In genomic region chr22:43291381-43291780, GRCh38 we compare ENCODE assay signal across 19 cellular contexts. TPM values are rescaled to one million over a fixed set of nuclear protein-coding genes. Genes with fewer than 3 reads are reported as not detected.
DNase-seq lines count a peak whose midpoint lies in the region; ATAC-seq and TF ChIP-seq lines count a peak whose summit lies in the region.
"Had no signal": no experiment of that assay in that cellular context is flagged by ENCODE, and none has a peak within 500 bp of the region (broad histone marks: within the 10 kb centered on the region; RNA-seq: fewer than 3 reads in every experiment).

No MANE protein-coding gene starts in this region.

- H3K27me3 Mint-ChIP-seq in stimulated activated naive CD8-positive, alpha-beta T cell treated with anti-CD3 and anti-CD28 coated beads, Interleukin-15, amount 100 ng/mL, for 72 hours: peaks cover 20% of the 10 kb centered on the region
- H3K27me3 Mint-ChIP-seq in nephron (ENCODE audit: low read depth): peaks cover 25% of the 10 kb centered on the region
- H3K27me3 Mint-ChIP-seq: CD4-positive, CD25-positive, alpha-beta regulatory T cell had no signal

- peaks cover 38 to 83% (median 77%) of the 10 kb centered on the region in 4 donors for H3K4me1 ChIP-seq in esophagus muscularis mucosa

- no peaks in the 10 kb centered on the region for H3K27me3 ChIP-seq in esophagus muscularis mucosa
- H3K27me3 ChIP-seq: BLaER1 had no signal

- H3K36me3 ChIP-seq in esophagus muscularis mucosa: peaks cover 0 to 3% (median 0%) of the 10 kb centered on the region in 4 donors
- H3K36me3 ChIP-seq: BLaER1, HAP-1 had no signal

- peak; percentile 26 for ATAC-seq in stimulated activated naive CD8-positive, alpha-beta T cell treated with anti-CD3 and anti-CD28 coated beads, Interleukin-15, amount 100 ng/mL, for 72 hours
- no peak for ATAC-seq in stimulated activated naive CD8-positive, alpha-beta T cell treated with anti-CD3 and anti-CD28 coated beads, Interleukin-15, Interleukin-2, amounts not matched to agents 100 U/mL and 50 U/mL, for 24 hours
- ATAC-seq: CD8-positive, alpha-beta T cell had no signal

- H3K27ac ChIP-seq in esophagus muscularis mucosa (replicated peaks in 1 of 4): peak overlapping the region; percentile 66 to 89 (median 82)
- H3K27ac ChIP-seq: 22Rv1, BLaER1, C4-2B had no signal

- TF ChIP-seq POLR2A in esophagus muscularis mucosa (IDR thresholded peaks at IDR 0.05; ENCODE audit: low read depth): no peak

- no peaks in the 10 kb centered on the region for H3K9me3 ChIP-seq in esophagus muscularis mucosa
- H3K9me3 ChIP-seq: BLaER1, Caco-2, HAP-1 had no signal

- no peak overlapping the region for H3K4me3 ChIP-seq in esophagus muscularis mucosa
- H3K4me3 ChIP-seq: BLaER1, HAP-1 had no signal

- no peak for TF ChIP-seq CTCF in esophagus muscularis mucosa (IDR thresholded peaks at IDR 0.05)
- no peak for TF ChIP-seq CTCF in nephron (IDR thresholded peaks at IDR 0.05; ENCODE audit: unreplicated experiment in 3 of 3)

- intact Hi-C loops in esophagus muscularis mucosa (cut with DNase I) (loop anchor here (5.0 kb wide), 1 partner anchor 51 kb away; the partner anchor contains the start of gene SCUBE1), posterior vena cava (cut with DNase I) (no loop called here)

- no peaks in the 10 kb centered on the region for H3K9me3 Mint-ChIP-seq in stimulated activated naive CD8-positive, alpha-beta T cell treated with anti-CD3 and anti-CD28 coated beads, Interleukin-15, amount 100 ng/mL, for 72 hours
- no peaks in the 10 kb centered on the region for H3K9me3 Mint-ChIP-seq in nephron
- H3K9me3 Mint-ChIP-seq: CD8-positive, alpha-beta T cell had no signal

- DNase-seq in stimulated activated naive CD8-positive, alpha-beta T cell treated with anti-CD3 and anti-CD28 coated beads, Interleukin-15, amount 100 ng/mL, for 72 hours: no peak
- no peak for DNase-seq in stimulated activated naive CD8-positive, alpha-beta T cell treated with anti-CD3 and anti-CD28 coated beads, Interleukin-15, Interleukin-2, amounts not matched to agents 100 U/mL and 50 U/mL, for 24 hours
- no peak for DNase-seq in esophagus muscularis mucosa (ENCODE audit: extremely low spot score)
- no peak for DNase-seq in posterior vena cava (ENCODE audit: low spot score)
- no peak for DNase-seq in HuH-7 (ENCODE audit: low spot score)
- DNase-seq in SIG-M5 (lab: John Stamatoyannopoulos, UW): no peak
- no peak for DNase-seq in stimulated activated CD4-positive, alpha-beta T cell treated with anti-CD3 and anti-CD28 coated beads, Interleukin-12 subunit alpha, Interleukin-12 subunit beta, amount 100 ng/mL, for 4 hours
- DNase-seq: Caco-2; CD4-positive, CD25-positive, alpha-beta regulatory T cell; CD8-positive, alpha-beta T cell; DMS153; DND-41; GOT3 had no signal

- H3K27ac Mint-ChIP-seq in stimulated activated naive CD8-positive, alpha-beta T cell treated with anti-CD3 and anti-CD28 coated beads, Interleukin-15, amount 100 ng/mL, for 72 hours: no peak overlapping the region
- H3K27ac Mint-ChIP-seq in nephron: peak overlapping the region; percentile 68 to 74 (median 72)
- H3K27ac Mint-ChIP-seq: B cell; CD4-positive, CD25-positive, alpha-beta regulatory T cell; CD8-positive, alpha-beta T cell had no signal

- WGBS in esophagus muscularis mucosa: 86% methylated on average over 7 of the region's 14 CpGs

- no peaks in the 10 kb centered on the region for H3K36me3 Mint-ChIP-seq in nephron (ENCODE audit: low read depth)
- H3K36me3 Mint-ChIP-seq: CD4-positive, CD25-positive, alpha-beta regulatory T cell; CD8-positive, alpha-beta T cell had no signal

- no peak overlapping the region for H3K4me3 Mint-ChIP-seq in stimulated activated naive CD8-positive, alpha-beta T cell treated with anti-CD3 and anti-CD28 coated beads, Interleukin-15, amount 100 ng/mL, for 72 hours
- H3K4me3 Mint-ChIP-seq in nephron: no peak overlapping the region
- H3K4me3 Mint-ChIP-seq: B cell; CD4-positive, CD25-positive, alpha-beta regulatory T cell; CD8-positive, alpha-beta T cell had no signal

- no peak for TF ChIP-seq EP300 in esophagus muscularis mucosa (IDR thresholded peaks at IDR 0.05)

- peaks cover 21% of the 10 kb centered on the region for H3K4me1 Mint-ChIP-seq in stimulated activated naive CD8-positive, alpha-beta T cell treated with anti-CD3 and anti-CD28 coated beads, Interleukin-15, amount 100 ng/mL, for 72 hours
- H3K4me1 Mint-ChIP-seq in nephron: peaks cover 75% of the 10 kb centered on the region
- H3K4me1 Mint-ChIP-seq: B cell had no signal

RNA-seq across cellular contexts. Expression of gene SCUBE1, which starts 51.8 kb away (rescaled TPM):
- 100 to 1,000 TPM in 1 of 4 donors, 10 to 100 TPM in 3; 33.3 to 109 (median 66.3) TPM for total RNA-seq in esophagus muscularis mucosa
- 1 to 10 TPM in 1 of 2 donors, under 1 TPM in 1; 0.79 to 1.1 TPM for total RNA-seq in posterior vena cava
- total RNA-seq: B cell; Caco-2; CD8-positive, alpha-beta T cell had no signal

Comparison
In these comparisons a context has a peak if more than half of its experiments do, and no peak if none do; other contexts are left out.
1. H3K27ac Mint-ChIP-seq: peak in nephron (3 of 3); none in stimulated activated naive CD8-positive, alpha-beta T cell treated with anti-CD3 and anti-CD28 coated beads, Interleukin-15, amount 100 ng/mL, for 72 hours (0 of 2).
2. RNA of gene SCUBE1, which starts 51.8 kb away (total RNA-seq): 33.3 to 109 TPM in esophagus muscularis mucosa; 0.79 to 1.1 TPM in posterior vena cava; every median in the first group is over 10 times any median in the second.